10 cellular contexts compared by ENCODE assay signal in the genomic region with DNA sequence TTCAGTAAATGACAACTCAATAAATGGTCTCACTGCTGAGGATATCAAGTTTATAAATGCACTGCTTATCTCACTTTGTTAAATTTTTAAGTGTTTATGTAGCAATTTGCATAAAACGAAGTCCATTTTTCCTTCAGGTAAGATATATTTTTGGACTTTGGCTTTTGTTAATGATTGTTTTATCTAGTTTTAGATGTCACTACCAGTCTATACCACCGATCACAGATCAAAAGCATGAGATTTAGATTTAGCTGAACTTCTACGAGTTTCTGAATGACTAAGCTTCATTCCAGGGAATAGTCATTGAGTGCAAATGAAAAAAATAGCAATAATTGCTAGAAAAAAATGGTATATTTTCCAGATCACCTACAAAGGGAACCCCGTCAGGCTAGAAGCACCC. TPM values are rescaled to one million over a fixed set of nuclear protein-coding genes. Genes with fewer than 3 reads are reported as not detected.
"Had no signal": no experiment of that assay in that cellular context is flagged by ENCODE, and none has a peak within 500 bp of the region (broad histone marks: within the 10 kb centered on the region; RNA-seq: fewer than 3 reads in every experiment).

No MANE protein-coding gene starts in this region.

- H3K4me3 ChIP-seq: K562 had no signal

- H3K27ac ChIP-seq: HL-60, KMS-11 had no signal

- FAIRE-seq: HepG2, HTR-8/SVneo, K562 had no signal

- ATAC-seq: HepG2, K562 had no signal

- H3K4me2 ChIP-seq: KMS-11 had no signal

- H3K9ac ChIP-seq: KMS-11 had no signal

- DNase-seq: IMR-90, KG1 had no signal

RNA-seq across cellular contexts. Expression of a gene that starts 12.8 kb away (rescaled TPM):
- total RNA-seq: HepG2, HT-29, HT1080, IMR-90 had no signal
- polyA plus RNA-seq: HepG2, IgD-negative memory B cell, IMR-90 had no signal
